10 cellular contexts compared by ENCODE assay signal in genomic region chr9:113233146-113233545, GRCh38. TPM values are rescaled to one million over a fixed set of nuclear protein-coding genes. Genes with fewer than 3 reads are reported as not detected.
A peak's percentile ranks its signal among the peaks of the same experiment; 100 is the strongest.
DNase-seq lines count a peak whose midpoint lies in the region; ATAC-seq, FAIRE-seq and TF ChIP-seq lines count a peak whose summit lies in the region.
"Had no signal": no experiment of that assay in that cellular context is flagged by ENCODE, and none has a peak within 500 bp of the region (broad histone marks: within the 10 kb centered on the region; RNA-seq: fewer than 3 reads in every experiment).

No MANE protein-coding gene starts in this region.

- peaks cover 23% of the 10 kb centered on the region for H3K4me1 Mint-ChIP-seq in activated CD4-positive, alpha-beta T cell treated with anti-CD3 and anti-CD28 coated beads, Interleukin-2, amount 10 ng/mL, durations not matched to agents 24 days and 14 days
- peaks cover 21% of the 10 kb centered on the region for H3K4me1 Mint-ChIP-seq in stimulated activated memory B cell treated with anti-CD40 and anti-IgM and Interleukin-4, amounts not matched to agents 10 μg/mL and 1 μg/mL and 100 μg/mL, for 72 hours

- H3K4me3 Mint-ChIP-seq in activated CD4-positive, alpha-beta T cell treated with anti-CD3 and anti-CD28 coated beads, Interleukin-2, amount 10 ng/mL, durations not matched to agents 24 days and 14 days = peak overlapping the region; percentile 40
- H3K4me3 Mint-ChIP-seq in stimulated activated memory B cell treated with anti-CD40 and anti-IgM and Interleukin-4, amounts not matched to agents 10 μg/mL and 1 μg/mL and 100 μg/mL, for 72 hours = peak overlapping the region; percentile 54

- in situ Hi-C loops in KBM-7 (cut with MboI; ENCODE audit: low pct_unique_long_range_greater_than_20kb, low sequenced_read_pairs) = no loop called here

- H3K27ac ChIP-seq in dorsolateral prefrontal cortex = peak overlapping the region in 35 of 59 donors; percentile 0 to 67 (median 37)

- no peak for DNase-seq in activated CD4-positive, alpha-beta T cell treated with anti-CD3 and anti-CD28 coated beads, Interleukin-2, amount 10 ng/mL, durations not matched to agents 24 days and 14 days
- no peak for DNase-seq in activated CD4-positive, alpha-beta T cell treated with anti-CD3 and anti-CD28 coated beads for 4 hours
- DNase-seq in KBM-7 (peak; percentile 73), dorsolateral prefrontal cortex (no peak), KG1 (lab: John Stamatoyannopoulos, UW) (no peak), urothelium cell line (ENCODE audit: low spot score) (no peak)
- no peak for DNase-seq in activated CD4-positive, CD25-positive, alpha-beta regulatory T cell treated with anti-CD3 and anti-CD28 coated beads, Interleukin-2, amount 50 U/mL, for 72 hours
- DNase-seq: activated CD4-positive, alpha-beta T cell treated with anti-CD3 and anti-CD28 coated beads, Interleukin-2, amount 50 U/mL, for 4 hours; glutamatergic neuron had no signal

- peak overlapping the region; percentile 42 for H3K27ac Mint-ChIP-seq in activated CD4-positive, alpha-beta T cell treated with anti-CD3 and anti-CD28 coated beads, Interleukin-2, amount 10 ng/mL, durations not matched to agents 24 days and 14 days
- H3K27ac Mint-ChIP-seq in stimulated activated memory B cell treated with anti-CD40 and anti-IgM and Interleukin-4, amounts not matched to agents 10 μg/mL and 1 μg/mL and 100 μg/mL, for 72 hours = peak overlapping the region; percentile 81

- peaks cover 2% of the 10 kb centered on the region for H3K36me3 Mint-ChIP-seq in activated CD4-positive, alpha-beta T cell treated with anti-CD3 and anti-CD28 coated beads, Interleukin-2, amount 10 ng/mL, durations not matched to agents 24 days and 14 days (ENCODE audit: low read depth)
- no peaks in the 10 kb centered on the region for H3K36me3 Mint-ChIP-seq in stimulated activated memory B cell treated with anti-CD40 and anti-IgM and Interleukin-4, amounts not matched to agents 10 μg/mL and 1 μg/mL and 100 μg/mL, for 72 hours

- no peaks in the 10 kb centered on the region for H3K9me3 Mint-ChIP-seq in activated CD4-positive, alpha-beta T cell treated with anti-CD3 and anti-CD28 coated beads, Interleukin-2, amount 10 ng/mL, durations not matched to agents 24 days and 14 days
- H3K9me3 Mint-ChIP-seq in stimulated activated memory B cell treated with anti-CD40 and anti-IgM and Interleukin-4, amounts not matched to agents 10 μg/mL and 1 μg/mL and 100 μg/mL, for 72 hours = no peaks in the 10 kb centered on the region

- FAIRE-seq in urothelium cell line (lab: Jason Lieb, UNC) = no peak

- TF ChIP-seq CTCF in dorsolateral prefrontal cortex (IDR thresholded peaks at IDR 0.05 in 54 of 56, conservative IDR thresholded peaks at IDR 0.05 in 2 of 56; ENCODE audit: low read depth in 1 of 56, partially characterized antibody in 56 of 56) = no peak

- ATAC-seq in stimulated activated memory B cell treated with anti-CD40 and anti-IgM and Interleukin-4, amounts not matched to agents 10 μg/mL and 1 μg/mL and 100 μg/mL, for 72 hours = no peak

- no peaks in the 10 kb centered on the region for H3K27me3 Mint-ChIP-seq in activated CD4-positive, alpha-beta T cell treated with anti-CD3 and anti-CD28 coated beads, Interleukin-2, amount 10 ng/mL, durations not matched to agents 24 days and 14 days
- no peaks in the 10 kb centered on the region for H3K27me3 Mint-ChIP-seq in stimulated activated memory B cell treated with anti-CD40 and anti-IgM and Interleukin-4, amounts not matched to agents 10 μg/mL and 1 μg/mL and 100 μg/mL, for 72 hours

- H3K27me3 ChIP-seq in dorsolateral prefrontal cortex = no peaks in the 10 kb centered on the region

- no peak overlapping the region for H3K4me3 ChIP-seq in dorsolateral prefrontal cortex

- intact Hi-C loops in activated CD4-positive, alpha-beta T cell treated with anti-CD3 and anti-CD28 coated beads, Interleukin-2, amount 10 ng/mL, durations not matched to agents 24 days and 14 days (cut with micrococcal nuclease) = no loop called here
- intact Hi-C loops in dorsolateral prefrontal cortex (cut with DNase I) = no loop called here

RNA-seq across cellular contexts. Expression of gene SLC31A1, which starts 11.8 kb away (rescaled TPM):
- 18.6 and 20.0 TPM in 2 replicates for total RNA-seq in activated CD4-positive, alpha-beta T cell treated with anti-CD3 and anti-CD28 coated beads, Interleukin-2, amount 10 ng/mL, durations not matched to agents 24 days and 14 days
- total RNA-seq in dorsolateral prefrontal cortex = 10 to 100 TPM in 119 of 120 experiments, 1 to 10 TPM in 1; 9.4 to 18.3 (median 13.9) TPM

RNA-seq across cellular contexts. Expression of gene FKBP15, which starts 12.1 kb away (rescaled TPM):
- 33.9 and 36.7 TPM in 2 replicates for total RNA-seq in activated CD4-positive, alpha-beta T cell treated with anti-CD3 and anti-CD28 coated beads, Interleukin-2, amount 10 ng/mL, durations not matched to agents 24 days and 14 days
- 10 to 100 TPM; 23.3 to 39.3 (median 31.2) TPM for total RNA-seq in dorsolateral prefrontal cortex

RNA-seq across cellular contexts. Expression of gene CDC26, which starts 42.2 kb away (rescaled TPM):
- total RNA-seq in activated CD4-positive, alpha-beta T cell treated with anti-CD3 and anti-CD28 coated beads, Interleukin-2, amount 10 ng/mL, durations not matched to agents 24 days and 14 days = 52.0 and 57.4 TPM in 2 replicates
- 10 to 100 TPM; 12.2 to 29.9 (median 18.8) TPM for total RNA-seq in dorsolateral prefrontal cortex

RNA-seq across cellular contexts. Expression of gene PRPF4, which starts 42.3 kb away (rescaled TPM):
- 63.6 and 64.6 TPM in 2 replicates for total RNA-seq in activated CD4-positive, alpha-beta T cell treated with anti-CD3 and anti-CD28 coated beads, Interleukin-2, amount 10 ng/mL, durations not matched to agents 24 days and 14 days
- total RNA-seq in dorsolateral prefrontal cortex = 10 to 100 TPM; 10.2 to 24.7 (median 17.8) TPM
